In genomic region chr18:48951448-48952286, GRCh38 we compare ENCODE assay signal across 8 cellular contexts. TPM values are rescaled to one million over a fixed set of nuclear protein-coding genes. Genes with fewer than 3 reads are reported as not detected.
DNase-seq lines count a peak whose midpoint lies in the region; ATAC-seq, FAIRE-seq and TF ChIP-seq lines count a peak whose summit lies in the region.

No MANE protein-coding gene starts in this region.

- TF ChIP-seq RAD21 in liver (IDR thresholded peaks at IDR 0.05), result no peak

- H3K27ac ChIP-seq in liver (ENCODE audit: low read depth in 1 of 2, low read length in 2 of 2), result peak overlapping the region; percentile 98 to 100

- no peak for TF ChIP-seq CTCF in BE2C (IDR thresholded peaks at IDR 0.05; ENCODE audit: low read depth, low read length)
- TF ChIP-seq CTCF in liver (IDR thresholded peaks at IDR 0.05; ENCODE audit: low read depth, low read length, missing input control), result no peak

- under 1% methylated on average over 102 of the region's 106 CpGs for WGBS in liver

- peak; percentile 64 for FAIRE-seq in GM19239 (lab: Jason Lieb, UNC)

- H3K4me3 ChIP-seq in BE2C (ENCODE audit: low read depth, low read length), result peak overlapping the region; percentile 74
- peak overlapping the region; percentile 38 to 79 (median 76) for H3K4me3 ChIP-seq in liver (ENCODE audit: low read depth in 1 of 3, low read length in 3 of 3)

- H3K9me3 ChIP-seq in BE2C, result no peaks in the 10 kb centered on the region
- no peaks in the 10 kb centered on the region for H3K9me3 ChIP-seq in liver (ENCODE audit: control insufficient read depth in 4 of 4, low read length in 3 of 4)

- peak; percentile 78 for DNase-seq in BE2C
- peak; percentile 81 for DNase-seq in GM19239 (ENCODE audit: insufficient read length, low spot score)
- DNase-seq in NCI-H69 (lab: John Stamatoyannopoulos, UW), result peak; percentile 99
- DNase-seq in activated CD4-positive, alpha-beta T cell treated with anti-CD3 and anti-CD28 coated beads, Interleukin-2, amount 50 U/mL, for 1 hour, result peak; percentile 80
- peak; percentile 90 for DNase-seq in dermis blood vessel endothelial cell
- DNase-seq in stimulated activated CD4-positive, alpha-beta T cell treated with anti-CD3 and anti-CD28 coated beads, TNF-alpha, amount 100 ng/mL, for 1 hour (ENCODE audit: low read depth in 3 of 3, low spot score in 1 of 3), result peak; percentile 58 to 73 (median 64)

- no peaks in the 10 kb centered on the region for H3K27me3 ChIP-seq in BE2C
- no peaks in the 10 kb centered on the region for H3K27me3 ChIP-seq in liver (ENCODE audit: control insufficient read depth in 4 of 4, insufficient read depth in 4 of 4, low read length in 3 of 4)

- H3K4me1 ChIP-seq in BE2C (no peaks in the 10 kb centered on the region; the same call in none of the 2 replicates), liver (ENCODE audit: control insufficient read depth in 4 of 4, insufficient read depth in 4 of 4, low read length in 3 of 4) (peaks cover 0 to 26% (median 19%) of the 10 kb centered on the region in 4 donors)

- H3K36me3 ChIP-seq in BE2C, result peaks cover 13% of the 10 kb centered on the region
- H3K36me3 ChIP-seq in liver (ENCODE audit: control insufficient read depth in 4 of 4, insufficient read depth in 3 of 4, low read depth in 1 of 4, low read length in 3 of 4), result no peaks in the 10 kb centered on the region

- peak; percentile 38 for ATAC-seq in HG03432 (IDR thresholded peaks at IDR 0.05; ENCODE audit: unreplicated experiment)

- H3K9ac ChIP-seq in liver (ENCODE audit: low read depth in 1 of 2, low read length in 2 of 2), result peak overlapping the region; percentile 62 to 88

TF ChIP-seq in liver, 16 proteins besides CTCF, POLR2A, EP300 and RAD21:
- TF ChIP-seq REST (IDR thresholded peaks at IDR 0.05), result peak; percentile 6
- TF ChIP-seq HNF4A (conservative IDR thresholded peaks at IDR 0.05), result no peak

RNA-seq across cellular contexts. Expression of gene SMAD7, which starts 0.9 kb away (rescaled TPM):
- polyA plus RNA-seq in BE2C (2012; ENCODE audit: insufficient read depth, insufficient read length, low read depth), result 13.7 TPM
- total RNA-seq in dermis blood vessel endothelial cell (6.2 and 9.0 TPM in 2 replicates), liver (10 to 100 TPM in 1 of 2 donors, 1 to 10 TPM in 1; 9.4 to 11.8 TPM)
- polyA plus RNA-seq in liver, result 10 to 100 TPM in 1 of 2 donors, 1 to 10 TPM in 1; 3.2 to 10.7 TPM

Comparison
In these comparisons a context has a peak if more than half of its experiments do, and no peak if none do; other contexts are left out.
1. Peak in every context shown above with its lines: DNase-seq, ATAC-seq, H3K4me3 ChIP-seq and H3K27ac ChIP-seq.